Comparison of ENCODE assay signal across 13 cellular contexts in genomic region chr21:28771790-28772501, GRCh38.
DNase-seq lines count a peak whose midpoint lies in the region; ATAC-seq and TF ChIP-seq lines count a peak whose summit lies in the region.
"Had no signal": no experiment of that assay in that cellular context is flagged by ENCODE, and none has a peak within 500 bp of the region (broad histone marks: within the 10 kb centered on the region; RNA-seq: fewer than 3 reads in every experiment).

No MANE protein-coding gene starts in this region.

- no peak for TF ChIP-seq POLR2A in body of pancreas (IDR thresholded peaks at IDR 0.05)

- H3F3A ChIP-seq in GM23248 (ENCODE audit: insufficient read depth): peaks cover 52% of the 10 kb centered on the region

- intact Hi-C loops in left cardiac atrium (cut with DNase I) (no loop called here), body of pancreas (cut with DNase I) (no loop called here)

- H4K20me1 ChIP-seq in GM23248 (ENCODE audit: insufficient read depth): no peaks in the 10 kb centered on the region

- peak overlapping the region; percentile 44 for H3K9ac ChIP-seq in GM23248

- H3K9me3 ChIP-seq in GM23248 (ENCODE audit: low read depth) (no peaks in the 10 kb centered on the region), body of pancreas (no peaks in the 10 kb centered on the region)
- H3K9me3 ChIP-seq: neutrophil had no signal

- peak; percentile 85 for DNase-seq in GM23248
- DNase-seq in left cardiac atrium: no peak
- DNase-seq in smooth muscle cell of the brain vasculature (ENCODE audit: low read depth, low spot score): peak; percentile 43
- DNase-seq in ureter (ENCODE audit: low spot score): no peak
- DNase-seq in body of pancreas: no peak
- DNase-seq in occipital lobe (lab: John Stamatoyannopoulos, UW): no peak
- DNase-seq: activated effector memory CD4-positive, alpha-beta T cell treated with anti-CD3 and anti-CD28 coated beads, Interleukin-2, amount 50 U/mL, for 16 hours; foreskin melanocyte; NCI-H1092 had no signal

- 0 out of 2 replicates have a peak overlapping the region, but pooled peaks have one; percentile 0 for H2AFZ ChIP-seq in GM23248

- peak overlapping the region; percentile 26 for H3K4me2 ChIP-seq in GM23248 (ENCODE audit: unreplicated experiment)

- H3K4me1 ChIP-seq in GM23248 (ENCODE audit: insufficient read depth) (peaks cover 52% of the 10 kb centered on the region), body of pancreas (peaks cover 17% of the 10 kb centered on the region)

- 16 to 24% methylated on average over 3 of the region's 3 CpGs for WGBS in GM23248 (ENCODE audit: low coverage in 1 of 2, low lambda C conversion rate in 2 of 2, missing lambda C conversion rate in 2 of 2), 2 experiments
- 76 to 83% methylated on average over 3 of the region's 3 CpGs for WGBS in body of pancreas, 2 donors

- H3K27me3 ChIP-seq in GM23248 (replicated peaks; ENCODE audit: insufficient read depth) (no peaks in the 10 kb centered on the region), body of pancreas (no peaks in the 10 kb centered on the region)
- H3K27me3 ChIP-seq: neutrophil had no signal

- ATAC-seq in left cardiac atrium (peak; percentile 65 to 77), body of pancreas (no peak), GM18511 (IDR thresholded peaks at IDR 0.05; ENCODE audit: unreplicated experiment) (no peak)

- H3K36me3 ChIP-seq in GM23248 (ENCODE audit: low read depth) (no peaks in the 10 kb centered on the region), body of pancreas (replicated peaks in 1 of 2; ENCODE audit: insufficient read depth in 1 of 2, low read depth in 2 of 2) (no peaks in the 10 kb centered on the region)
- H3K36me3 ChIP-seq: neutrophil had no signal

- H3K4me3 ChIP-seq in GM23248 (peak overlapping the region; percentile 3; the same call in 1 of the 2 replicates), WI38 (ENCODE audit: low read depth, low read length) (peak overlapping the region; percentile 29), body of pancreas (no peak overlapping the region)
- H3K4me3 ChIP-seq: SK-N-MC had no signal

- in situ Hi-C loops in GM23248 (cut with MboI): no loop called here

- H3K79me2 ChIP-seq in GM23248 (ENCODE audit: insufficient read depth): no peaks in the 10 kb centered on the region

- no peaks in the 10 kb centered on the region for H3K9me2 ChIP-seq in GM23248 (ENCODE audit: insufficient read depth)

- peak overlapping the region; percentile 71 for H3K27ac ChIP-seq in GM23248
- no peak overlapping the region for H3K27ac ChIP-seq in body of pancreas
- H3K27ac ChIP-seq: neutrophil, SK-N-MC had no signal

- no peak for TF ChIP-seq CTCF in WI38 (IDR thresholded peaks at IDR 0.05; ENCODE audit: low read depth, low read length)
- no peak for TF ChIP-seq CTCF in body of pancreas (IDR thresholded peaks at IDR 0.05)

Comparison
In these comparisons a context has a peak if more than half of its experiments do, and no peak if none do; other contexts are left out.
1. DNase-seq: peak in GM23248 (single experiment) and smooth muscle cell of the brain vasculature (single experiment); none in left cardiac atrium (single experiment), ureter (single experiment), body of pancreas (0 of 4) and occipital lobe (single experiment).
2. H3K4me3 ChIP-seq: peak in GM23248 (single experiment) and WI38 (single experiment); none in body of pancreas (0 of 2).
3. ATAC-seq: peak in left cardiac atrium (2 of 2); none in body of pancreas (single experiment) and GM18511 (single experiment).